Comparison of ENCODE assay signal across 1 cellular context in genomic region chr6:1809359-1809988, GRCh38.
TF ChIP-seq lines count a peak whose summit lies in the region.

No MANE protein-coding gene starts in this region.

TF ChIP-seq in HEK293, 187 proteins besides CTCF, POLR2A, EP300 and RAD21 (continued from another document and continues in another):
- TF ChIP-seq, protein P1, sequence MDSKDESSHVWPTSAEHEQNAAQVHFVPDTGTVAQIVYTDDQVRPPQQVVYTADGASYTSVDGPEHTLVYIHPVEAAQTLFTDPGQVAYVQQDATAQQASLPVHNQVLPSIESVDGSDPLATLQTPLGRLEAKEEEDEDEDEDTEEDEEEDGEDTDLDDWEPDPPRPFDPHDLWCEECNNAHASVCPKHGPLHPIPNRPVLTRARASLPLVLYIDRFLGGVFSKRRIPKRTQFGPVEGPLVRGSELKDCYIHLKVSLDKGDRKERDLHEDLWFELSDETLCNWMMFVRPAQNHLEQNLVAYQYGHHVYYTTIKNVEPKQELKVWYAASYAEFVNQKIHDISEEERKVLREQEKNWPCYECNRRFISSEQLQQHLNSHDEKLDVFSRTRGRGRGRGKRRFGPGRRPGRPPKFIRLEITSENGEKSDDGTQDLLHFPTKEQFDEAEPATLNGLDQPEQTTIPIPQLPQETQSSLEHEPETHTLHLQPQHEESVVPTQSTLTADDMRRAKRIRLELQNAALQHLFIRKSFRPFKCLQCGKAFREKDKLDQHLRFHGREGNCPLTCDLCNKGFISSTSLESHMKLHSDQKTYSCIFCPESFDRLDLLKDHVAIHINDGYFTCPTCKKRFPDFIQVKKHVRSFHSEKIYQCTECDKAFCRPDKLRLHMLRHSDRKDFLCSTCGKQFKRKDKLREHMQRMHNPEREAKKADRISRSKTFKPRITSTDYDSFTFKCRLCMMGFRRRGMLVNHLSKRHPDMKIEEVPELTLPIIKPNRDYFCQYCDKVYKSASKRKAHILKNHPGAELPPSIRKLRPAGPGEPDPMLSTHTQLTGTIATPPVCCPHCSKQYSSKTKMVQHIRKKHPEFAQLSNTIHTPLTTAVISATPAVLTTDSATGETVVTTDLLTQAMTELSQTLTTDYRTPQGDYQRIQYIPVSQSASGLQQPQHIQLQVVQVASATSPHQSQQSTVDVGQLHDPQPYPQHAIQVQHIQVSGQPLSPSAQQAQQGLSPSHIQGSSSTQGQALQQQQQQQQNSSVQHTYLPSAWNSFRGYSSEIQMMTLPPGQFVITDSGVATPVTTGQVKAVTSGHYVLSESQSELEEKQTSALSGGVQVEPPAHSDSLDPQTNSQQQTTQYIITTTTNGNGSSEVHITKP (tag by site-specific recombination; IDR thresholded peaks at IDR 0.05): peak; percentile 45; the same call in 1 of the 2 replicates
- TF ChIP-seq, protein P2, sequence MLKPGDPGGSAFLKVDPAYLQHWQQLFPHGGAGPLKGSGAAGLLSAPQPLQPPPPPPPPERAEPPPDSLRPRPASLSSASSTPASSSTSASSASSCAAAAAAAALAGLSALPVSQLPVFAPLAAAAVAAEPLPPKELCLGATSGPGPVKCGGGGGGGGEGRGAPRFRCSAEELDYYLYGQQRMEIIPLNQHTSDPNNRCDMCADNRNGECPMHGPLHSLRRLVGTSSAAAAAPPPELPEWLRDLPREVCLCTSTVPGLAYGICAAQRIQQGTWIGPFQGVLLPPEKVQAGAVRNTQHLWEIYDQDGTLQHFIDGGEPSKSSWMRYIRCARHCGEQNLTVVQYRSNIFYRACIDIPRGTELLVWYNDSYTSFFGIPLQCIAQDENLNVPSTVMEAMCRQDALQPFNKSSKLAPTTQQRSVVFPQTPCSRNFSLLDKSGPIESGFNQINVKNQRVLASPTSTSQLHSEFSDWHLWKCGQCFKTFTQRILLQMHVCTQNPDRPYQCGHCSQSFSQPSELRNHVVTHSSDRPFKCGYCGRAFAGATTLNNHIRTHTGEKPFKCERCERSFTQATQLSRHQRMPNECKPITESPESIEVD (tag by site-specific recombination; IDR thresholded peaks at IDR 0.05): peak; percentile 100
- TF ChIP-seq, protein P3, sequence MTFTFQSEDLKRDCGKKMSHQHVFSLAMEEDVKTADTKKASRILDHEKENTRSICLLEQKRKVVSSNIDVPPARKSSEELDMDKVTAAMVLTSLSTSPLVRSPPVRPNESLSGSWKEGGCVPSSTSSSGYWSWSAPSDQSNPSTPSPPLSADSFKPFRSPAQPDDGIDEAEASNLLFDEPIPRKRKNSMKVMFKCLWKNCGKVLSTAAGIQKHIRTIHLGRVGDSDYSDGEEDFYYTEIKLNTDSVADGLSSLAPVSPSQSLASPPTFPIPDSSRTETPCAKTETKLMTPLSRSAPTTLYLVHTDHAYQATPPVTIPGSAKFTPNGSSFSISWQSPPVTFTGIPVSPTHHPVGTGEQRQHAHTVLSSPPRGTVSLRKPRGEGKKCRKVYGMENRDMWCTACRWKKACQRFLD (tag by site-specific recombination; IDR thresholded peaks at IDR 0.05): no peak
- TF ChIP-seq ZNF626 (tag by site-specific recombination; IDR thresholded peaks at IDR 0.05): no peak
- TF ChIP-seq, protein P4, sequence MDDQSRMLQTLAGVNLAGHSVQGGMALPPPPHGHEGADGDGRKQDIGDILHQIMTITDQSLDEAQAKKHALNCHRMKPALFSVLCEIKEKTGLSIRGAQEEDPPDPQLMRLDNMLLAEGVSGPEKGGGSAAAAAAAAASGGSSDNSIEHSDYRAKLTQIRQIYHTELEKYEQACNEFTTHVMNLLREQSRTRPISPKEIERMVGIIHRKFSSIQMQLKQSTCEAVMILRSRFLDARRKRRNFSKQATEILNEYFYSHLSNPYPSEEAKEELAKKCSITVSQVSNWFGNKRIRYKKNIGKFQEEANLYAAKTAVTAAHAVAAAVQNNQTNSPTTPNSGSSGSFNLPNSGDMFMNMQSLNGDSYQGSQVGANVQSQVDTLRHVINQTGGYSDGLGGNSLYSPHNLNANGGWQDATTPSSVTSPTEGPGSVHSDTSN (CRISPR knock-in tag; IDR thresholded peaks at IDR 0.05): no peak
- no peak; the same call in 1 of the 2 replicates for TF ChIP-seq ZNF610 (tag by site-specific recombination; IDR thresholded peaks at IDR 0.05; ENCODE audit: borderline replicate concordance)
- TF ChIP-seq ZNF394 (tag by site-specific recombination; IDR thresholded peaks at IDR 0.05; ENCODE audit: borderline replicate concordance): peak; percentile 52; the same call in 1 of the 2 replicates
- TF ChIP-seq ZNF248 (tag by site-specific recombination; IDR thresholded peaks at IDR 0.05): no peak
- TF ChIP-seq HOXC10 (CRISPR knock-in tag; IDR thresholded peaks at IDR 0.05): no peak
- TF ChIP-seq ZNF843 (tag by site-specific recombination; IDR thresholded peaks at IDR 0.05): peak; percentile 86
- TF ChIP-seq, protein P5, sequence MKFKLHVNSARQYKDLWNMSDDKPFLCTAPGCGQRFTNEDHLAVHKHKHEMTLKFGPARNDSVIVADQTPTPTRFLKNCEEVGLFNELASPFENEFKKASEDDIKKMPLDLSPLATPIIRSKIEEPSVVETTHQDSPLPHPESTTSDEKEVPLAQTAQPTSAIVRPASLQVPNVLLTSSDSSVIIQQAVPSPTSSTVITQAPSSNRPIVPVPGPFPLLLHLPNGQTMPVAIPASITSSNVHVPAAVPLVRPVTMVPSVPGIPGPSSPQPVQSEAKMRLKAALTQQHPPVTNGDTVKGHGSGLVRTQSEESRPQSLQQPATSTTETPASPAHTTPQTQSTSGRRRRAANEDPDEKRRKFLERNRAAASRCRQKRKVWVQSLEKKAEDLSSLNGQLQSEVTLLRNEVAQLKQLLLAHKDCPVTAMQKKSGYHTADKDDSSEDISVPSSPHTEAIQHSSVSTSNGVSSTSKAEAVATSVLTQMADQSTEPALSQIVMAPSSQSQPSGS (tag by site-specific recombination; IDR thresholded peaks at IDR 0.05; ENCODE audit: low read depth): peak; percentile 59
- TF ChIP-seq FEZF1 (tag by site-specific recombination; IDR thresholded peaks at IDR 0.05): peak; percentile 94
- no peak for TF ChIP-seq ZNF473 (tag by site-specific recombination; IDR thresholded peaks at IDR 0.05)
- TF ChIP-seq ZNF416 (tag by site-specific recombination; IDR thresholded peaks at IDR 0.05): no peak
- no peak for TF ChIP-seq ZNF530 (tag by site-specific recombination; IDR thresholded peaks at IDR 0.05; ENCODE audit: low read depth)
- TF ChIP-seq ZNF560 (tag by site-specific recombination; IDR thresholded peaks at IDR 0.05; ENCODE audit: borderline replicate concordance): no peak
- no peak for TF ChIP-seq KLF17 (tag by site-specific recombination; IDR thresholded peaks at IDR 0.05)
- peak; percentile 40; the same call in 1 of the 2 replicates for TF ChIP-seq OSR2 (tag by site-specific recombination; IDR thresholded peaks at IDR 0.05)
- TF ChIP-seq IKZF3 (tag by site-specific recombination; IDR thresholded peaks at IDR 0.05): peak; percentile 85
- no peak for TF ChIP-seq PRDM1 (tag by site-specific recombination; IDR thresholded peaks at IDR 0.05)
- TF ChIP-seq ZNF19 (tag by site-specific recombination; IDR thresholded peaks at IDR 0.05; ENCODE audit: low read depth): no peak
- TF ChIP-seq ZNF23 (tag by site-specific recombination; IDR thresholded peaks at IDR 0.05; ENCODE audit: borderline replicate concordance): no peak
- peak; percentile 3; the same call in 1 of the 2 replicates for TF ChIP-seq ZBTB44 (tag by site-specific recombination; IDR thresholded peaks at IDR 0.05)
- TF ChIP-seq, protein P6, sequence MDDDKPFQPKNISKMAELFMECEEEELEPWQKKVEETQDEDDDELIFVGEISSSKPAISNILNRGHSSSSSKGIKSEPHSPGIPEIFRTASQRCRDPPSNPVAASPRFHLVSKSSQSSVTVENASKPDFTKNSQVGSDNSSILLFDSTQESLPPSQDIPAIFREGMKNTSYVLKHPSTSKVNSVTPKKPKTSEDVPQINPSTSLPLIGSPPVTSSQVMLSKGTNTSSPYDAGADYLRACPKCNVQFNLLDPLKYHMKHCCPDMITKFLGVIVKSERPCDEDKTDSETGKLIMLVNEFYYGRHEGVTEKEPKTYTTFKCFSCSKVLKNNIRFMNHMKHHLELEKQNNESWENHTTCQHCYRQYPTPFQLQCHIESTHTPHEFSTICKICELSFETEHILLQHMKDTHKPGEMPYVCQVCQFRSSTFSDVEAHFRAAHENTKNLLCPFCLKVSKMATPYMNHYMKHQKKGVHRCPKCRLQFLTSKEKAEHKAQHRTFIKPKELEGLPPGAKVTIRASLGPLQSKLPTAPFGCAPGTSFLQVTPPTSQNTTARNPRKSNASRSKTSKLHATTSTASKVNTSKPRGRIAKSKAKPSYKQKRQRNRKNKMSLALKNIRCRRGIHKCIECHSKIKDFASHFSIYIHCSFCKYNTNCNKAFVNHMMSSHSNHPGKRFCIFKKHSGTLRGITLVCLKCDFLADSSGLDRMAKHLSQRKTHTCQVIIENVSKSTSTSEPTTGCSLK (tag by site-specific recombination; IDR thresholded peaks at IDR 0.05): no peak
- TF ChIP-seq ZSCAN4 (tag by site-specific recombination; IDR thresholded peaks at IDR 0.05): 0 out of 2 replicates have a peak, but pooled peaks have one; percentile 31
- TF ChIP-seq ZSCAN5A (tag by site-specific recombination; IDR thresholded peaks at IDR 0.05): no peak
- TF ChIP-seq ZNF629 (tag by site-specific recombination; IDR thresholded peaks at IDR 0.05): peak; percentile 53
- 0 out of 2 replicates have a peak, but pooled peaks have one; percentile 26 for TF ChIP-seq ZNF561 (tag by site-specific recombination; IDR thresholded peaks at IDR 0.05; ENCODE audit: borderline replicate concordance)
- peak; percentile 53 for TF ChIP-seq SP7 (tag by site-specific recombination; IDR thresholded peaks at IDR 0.05)
- TF ChIP-seq KLF10 (tag by site-specific recombination; IDR thresholded peaks at IDR 0.05): peak; percentile 50
- TF ChIP-seq ZNF624 (tag by site-specific recombination; IDR thresholded peaks at IDR 0.05): no peak
- no peak for TF ChIP-seq ZSCAN18 (tag by site-specific recombination; IDR thresholded peaks at IDR 0.05)
- TF ChIP-seq ZNF341 (tag by site-specific recombination; IDR thresholded peaks at IDR 0.05; ENCODE audit: low read depth): 0 out of 2 replicates have a peak, but pooled peaks have one; percentile 4
- TF ChIP-seq ZEB2 (tag by site-specific recombination; IDR thresholded peaks at IDR 0.05): peak; percentile 81
- TF ChIP-seq ZNF645 (tag by site-specific recombination; IDR thresholded peaks at IDR 0.05): no peak
- TF ChIP-seq ZNF76 (tag by site-specific recombination; IDR thresholded peaks at IDR 0.05; ENCODE audit: borderline replicate concordance, low read depth): 0 out of 2 replicates have a peak, but pooled peaks have one; percentile 11
- 0 out of 2 replicates have a peak, but pooled peaks have one; percentile 50 for TF ChIP-seq ZSCAN30 (tag by site-specific recombination; IDR thresholded peaks at IDR 0.05)
